Comparison of ENCODE assay signal across 12 cellular contexts in the genomic region with DNA sequence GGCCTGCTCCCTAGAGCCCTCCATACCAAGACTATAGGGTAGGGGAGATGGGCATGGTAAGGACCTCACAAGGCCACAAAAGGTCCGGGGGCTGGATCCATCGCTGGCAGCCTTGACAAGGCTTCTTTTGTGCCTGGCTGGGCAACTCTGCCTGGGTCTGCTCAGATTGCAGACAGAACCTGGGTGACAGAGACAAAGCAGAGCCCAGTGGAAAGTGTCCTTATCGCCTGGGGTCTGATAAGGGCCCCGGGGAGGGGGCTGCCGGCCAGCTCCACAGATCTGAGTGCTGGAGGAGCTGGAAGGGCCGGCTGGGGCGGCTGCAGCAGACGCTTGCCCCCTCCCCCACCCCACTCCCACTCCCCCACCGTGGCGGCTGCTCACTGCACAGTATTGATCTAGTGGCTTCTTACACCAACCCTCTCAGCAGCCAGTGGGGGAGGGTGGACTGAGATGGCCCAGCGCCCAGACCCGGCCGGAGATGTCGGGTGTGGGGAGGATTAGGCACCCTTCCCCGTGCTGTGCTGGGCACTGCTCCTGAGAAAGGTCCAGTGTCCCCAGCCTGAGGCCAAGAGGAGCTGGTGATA. TPM values are rescaled to one million over a fixed set of nuclear protein-coding genes. Genes with fewer than 3 reads are reported as not detected.
DNase-seq lines count a peak whose midpoint lies in the region; ATAC-seq and TF ChIP-seq lines count a peak whose summit lies in the region.
"Had no signal": no experiment of that assay in that cellular context is flagged by ENCODE, and none has a peak within 500 bp of the region (broad histone marks: within the 10 kb centered on the region; RNA-seq: fewer than 3 reads in every experiment).

No MANE protein-coding gene starts in this region.

- no peaks in the 10 kb centered on the region for H3K9me3 Mint-ChIP-seq in nephron progenitor cell
- no peaks in the 10 kb centered on the region for H3K9me3 Mint-ChIP-seq in Caco-2 (ENCODE audit: unreplicated experiment)
- no peaks in the 10 kb centered on the region for H3K9me3 Mint-ChIP-seq in activated CD8-positive, alpha-beta memory T cell treated with anti-CD3 and anti-CD28 coated beads, Interleukin-2, amount 10 ng/mL, durations not matched to agents 7 days and 5 days (ENCODE audit: low read depth)

- H3K4me3 ChIP-seq in Caco-2 (ENCODE audit: low read depth, low read length): no peak overlapping the region
- no peak overlapping the region for H3K4me3 ChIP-seq in sigmoid colon
- H3K4me3 ChIP-seq: uterus had no signal

- H3K9me3 ChIP-seq in Caco-2: no peaks in the 10 kb centered on the region
- H3K9me3 ChIP-seq in sigmoid colon: no peaks in the 10 kb centered on the region
- H3K9me3 ChIP-seq: uterus had no signal

- H3K36me3 ChIP-seq in Caco-2 (ENCODE audit: control insufficient read depth, insufficient read depth, low read length) (peaks cover 1% of the 10 kb centered on the region; the same call in 1 of the 2 replicates), sigmoid colon (peaks cover 0 to 2% (median 0%) of the 10 kb centered on the region in 4 donors)
- H3K36me3 ChIP-seq: uterus had no signal

- H3K27ac Mint-ChIP-seq in nephron progenitor cell (no peak overlapping the region), Caco-2 (ENCODE audit: unreplicated experiment) (no peak overlapping the region)
- H3K27ac Mint-ChIP-seq in activated CD8-positive, alpha-beta memory T cell treated with anti-CD3 and anti-CD28 coated beads, Interleukin-2, amount 10 ng/mL, durations not matched to agents 7 days and 5 days: no peak overlapping the region

- H3K4me1 Mint-ChIP-seq in nephron progenitor cell (peaks cover 53% of the 10 kb centered on the region), Caco-2 (ENCODE audit: low read depth, unreplicated experiment) (peaks cover 8% of the 10 kb centered on the region)
- no peaks in the 10 kb centered on the region for H3K4me1 Mint-ChIP-seq in activated CD8-positive, alpha-beta memory T cell treated with anti-CD3 and anti-CD28 coated beads, Interleukin-2, amount 10 ng/mL, durations not matched to agents 7 days and 5 days

- peaks cover 6% of the 10 kb centered on the region for H3K36me3 Mint-ChIP-seq in nephron progenitor cell (ENCODE audit: low read depth)
- H3K36me3 Mint-ChIP-seq in Caco-2 (ENCODE audit: insufficient read depth, unreplicated experiment): peaks cover 6% of the 10 kb centered on the region
- H3K36me3 Mint-ChIP-seq in activated CD8-positive, alpha-beta memory T cell treated with anti-CD3 and anti-CD28 coated beads, Interleukin-2, amount 10 ng/mL, durations not matched to agents 7 days and 5 days: no peaks in the 10 kb centered on the region

- H3K27me3 Mint-ChIP-seq in nephron progenitor cell (ENCODE audit: low read depth, poor library complexity): peaks cover 25% of the 10 kb centered on the region
- H3K27me3 Mint-ChIP-seq in Caco-2 (ENCODE audit: insufficient read depth, unreplicated experiment): no peaks in the 10 kb centered on the region
- H3K27me3 Mint-ChIP-seq in activated CD8-positive, alpha-beta memory T cell treated with anti-CD3 and anti-CD28 coated beads, Interleukin-2, amount 10 ng/mL, durations not matched to agents 7 days and 5 days: peaks cover 5% of the 10 kb centered on the region

- H3K27me3 ChIP-seq in Caco-2 (replicated peaks; ENCODE audit: control insufficient read depth, insufficient read depth, low read length): no peaks in the 10 kb centered on the region
- H3K27me3 ChIP-seq in sigmoid colon: no peaks in the 10 kb centered on the region
- H3K27me3 ChIP-seq: uterus had no signal

- intact Hi-C loops in Right ventricle myocardium superior (cut with DNase I) (no loop called here), Caco-2 (cut with micrococcal nuclease; ENCODE audit: unreplicated experiment) (no loop called here), sigmoid colon (cut with DNase I) (no loop called here)

- 66 to 76% methylated on average over 15 of the region's 15 CpGs for WGBS in sigmoid colon, 2 donors

- DNase-seq in Ammon's horn (ENCODE audit: low spot score) (peak; percentile 70), RWPE1 (ENCODE audit: low spot score) (no peak), Right ventricle myocardium superior (peak; percentile 83), nephron progenitor cell (peak; percentile 40), Caco-2 (no peak), sigmoid colon (no peak)
- DNase-seq in activated naive CD4-positive, alpha-beta T cell (lab: John Stamatoyannopoulos, UW): no peak
- no peak for DNase-seq in activated CD8-positive, alpha-beta memory T cell treated with anti-CD3 and anti-CD28 coated beads, Interleukin-2, amount 10 ng/mL, durations not matched to agents 7 days and 5 days
- DNase-seq: activated T-cell treated with anti-CD3 and anti-CD28 coated beads for 4 hours, DMS53, NCI-H2107, uterus had no signal

- H3K27ac ChIP-seq in RWPE1 (peak overlapping the region; percentile 10), sigmoid colon (no peak overlapping the region)
- H3K27ac ChIP-seq: uterus had no signal

- no peak for TF ChIP-seq EP300 in sigmoid colon (IDR thresholded peaks at IDR 0.05)

- no peak for TF ChIP-seq CTCF in RWPE1 (conservative IDR thresholded peaks at IDR 0.05; ENCODE audit: low read depth)
- no peak for TF ChIP-seq CTCF in nephron progenitor cell (IDR thresholded peaks at IDR 0.05)
- TF ChIP-seq CTCF in Caco-2 (IDR thresholded peaks at IDR 0.05; ENCODE audit: insufficient read depth in 1 of 2, low read depth in 1 of 2, low read length in 1 of 2, severe bottlenecking in 1 of 2, unreplicated experiment in 1 of 2): no peak
- no peak for TF ChIP-seq CTCF in sigmoid colon (IDR thresholded peaks at IDR 0.05)

- CTCF ChIA-PET in RWPE1 (lab: Yijun Ruan, JAX) (interaction anchor here (0.6 kb wide), 1 partner anchor 80 kb away, joined by 3 read pairs; no protein-coding TSS in a partner anchor), Caco-2 (lab: Charles Lee) (interaction anchor here (0.6 to 1.3 kb wide), 3 partner anchors 89 to 268 kb away, joined by 3 to 9 read pairs (median 4); no protein-coding TSS in a partner anchor)
- CTCF ChIA-PET in activated CD8-positive, alpha-beta memory T cell treated with anti-CD3 and anti-CD28 coated beads, Interleukin-2, amount 10 ng/mL, durations not matched to agents 7 days and 5 days (lab: Charles Lee): interaction anchor here (0.9 to 1.7 kb wide), 3 partner anchors 9 to 89 kb away, joined by 3 to 6 read pairs (median 3); no protein-coding TSS in a partner anchor

- ATAC-seq in Right ventricle myocardium superior (ENCODE audit: poor library complexity): peak; percentile 78
- ATAC-seq in activated CD8-positive, alpha-beta memory T cell treated with anti-CD3 and anti-CD28 coated beads, Interleukin-2, amount 10 ng/mL, durations not matched to agents 7 days and 5 days: no peak

- BruUV-seq in Caco-2 (replicated peaks; lab: Mats Ljungman, UMichigan): no TSS peak

- H3K4me3 Mint-ChIP-seq in nephron progenitor cell (no peak overlapping the region), Caco-2 (ENCODE audit: unreplicated experiment) (no peak overlapping the region)
- H3K4me3 Mint-ChIP-seq in activated CD8-positive, alpha-beta memory T cell treated with anti-CD3 and anti-CD28 coated beads, Interleukin-2, amount 10 ng/mL, durations not matched to agents 7 days and 5 days: no peak overlapping the region

- TF ChIP-seq POLR2A in sigmoid colon (IDR thresholded peaks at IDR 0.05): no peak

- H3K4me1 ChIP-seq in Caco-2 (peaks cover 5% of the 10 kb centered on the region), sigmoid colon (peaks cover 0 to 21% (median 13%) of the 10 kb centered on the region in 4 donors)
- H3K4me1 ChIP-seq: uterus had no signal

- POLR2A ChIA-PET in RWPE1 (lab: Yijun Ruan, JAX; ENCODE audit: low non-redundant PET) (no interaction called here), Caco-2 (lab: Charles Lee) (no interaction called here)

RNA-seq across cellular contexts. Expression of a gene that starts 7.2 kb away (rescaled TPM):
- 55.2 TPM for total RNA-seq in Right ventricle myocardium superior
- total RNA-seq in Caco-2 (2022): 27.0 and 27.3 TPM in 2 replicates
- total RNA-seq in sigmoid colon: 10 to 100 TPM in 1 of 4 donors, 1 to 10 TPM in 3; 2.3 to 10.5 (median 5.1) TPM
- 10 to 100 TPM; 10.8 to 54.0 (median 13.4) TPM for polyA plus RNA-seq in sigmoid colon
- total RNA-seq in activated CD8-positive, alpha-beta memory T cell treated with anti-CD3 and anti-CD28 coated beads, Interleukin-2, amount 10 ng/mL, durations not matched to agents 7 days and 5 days: 1 to 10 TPM in 1 of 2 experiments, under 1 TPM in 1; 0.75 to 1.1 TPM

RNA-seq across cellular contexts. Expression of a gene that starts 31.6 kb away (rescaled TPM):
- total RNA-seq in Right ventricle myocardium superior (32.1 TPM), Caco-2 (2022) (90.5 and 91.2 TPM in 2 replicates), sigmoid colon (10 to 100 TPM; 19.9 to 44.9 (median 34.9) TPM)
- 10 to 100 TPM; 31.1 to 39.1 (median 36.6) TPM for polyA plus RNA-seq in sigmoid colon
- total RNA-seq in activated CD8-positive, alpha-beta memory T cell treated with anti-CD3 and anti-CD28 coated beads, Interleukin-2, amount 10 ng/mL, durations not matched to agents 7 days and 5 days: 10 to 100 TPM; 62.2 to 68.0 TPM

RNA-seq across cellular contexts. Expression of a gene that starts 32.3 kb away (rescaled TPM):
- total RNA-seq in Right ventricle myocardium superior (8.1 TPM), Caco-2 (2022) (13.3 and 16.3 TPM in 2 replicates), sigmoid colon (1 to 10 TPM; 4.1 to 5.7 (median 4.9) TPM)
- 1 to 10 TPM; 1.2 to 5.7 (median 1.2) TPM for polyA plus RNA-seq in sigmoid colon
- 10 to 100 TPM; 14.6 to 16.8 TPM for total RNA-seq in activated CD8-positive, alpha-beta memory T cell treated with anti-CD3 and anti-CD28 coated beads, Interleukin-2, amount 10 ng/mL, durations not matched to agents 7 days and 5 days

Comparison
In these comparisons a context has a peak if more than half of its experiments do, and no peak if none do; other contexts are left out.
1. DNase-seq: peak in Ammon's horn (single experiment), Right ventricle myocardium superior (single experiment) and nephron progenitor cell (single experiment); none in RWPE1 (single experiment), Caco-2 (0 of 2), sigmoid colon (single experiment), activated naive CD4-positive, alpha-beta T cell (0 of 4) and activated CD8-positive, alpha-beta memory T cell treated with anti-CD3 and anti-CD28 coated beads, Interleukin-2, amount 10 ng/mL, durations not matched to agents 7 days and 5 days (single experiment).